Comparison of ENCODE assay signal across 8 cellular contexts in genomic region chr9:33816327-33817252, GRCh38. TPM values are rescaled to one million over a fixed set of nuclear protein-coding genes. Genes with fewer than 3 reads are reported as not detected.
A peak's percentile ranks its signal among the peaks of the same experiment; 100 is the strongest.
DNase-seq lines count a peak whose midpoint lies in the region; ATAC-seq and TF ChIP-seq lines count a peak whose summit lies in the region.

Gene UBE2R2, plus strand, starts transcription at chr9:33817160. Its CDS starts 598 bp downstream, at chr9:33817758.

- no peaks in the 10 kb centered on the region for H3K9me3 Mint-ChIP-seq in activated T-cell treated with anti-CD3 and anti-CD28 coated beads, Interleukin-2, amount 50 U/mL, for 4 hours

- peaks cover 54% of the 10 kb centered on the region for H3K4me1 Mint-ChIP-seq in activated T-cell treated with anti-CD3 and anti-CD28 coated beads, Interleukin-2, amount 50 U/mL, for 4 hours (ENCODE audit: low read depth)

- POLR2A ChIA-PET in Panc1 (lab: Charles Lee), result interaction anchor here (0.6 kb wide), 1 partner anchor 67 kb away, joined by 8 read pairs; no protein-coding TSS in a partner anchor

- peak within 1 kb of the TSS; percentile 87 for H3K4me3 Mint-ChIP-seq in activated T-cell treated with anti-CD3 and anti-CD28 coated beads, Interleukin-2, amount 50 U/mL, for 4 hours

- DNase-seq in DMS53 (lab: John Stamatoyannopoulos, UW) (peak; percentile 94), Panc1 (ENCODE audit: low read depth, low spot score) (peak; percentile 59)
- DNase-seq in activated T-cell treated with anti-CD3 and anti-CD28 coated beads, Interleukin-2, amount 50 U/mL, for 4 hours, result peak; percentile 92
- peak; percentile 85 for DNase-seq in stimulated activated CD8-positive, alpha-beta memory T cell treated with anti-CD3 and anti-CD28 coated beads, Interleukin-7, amount 100 ng/mL, for 24 hours (ENCODE audit: low read depth)

- in situ Hi-C loops in Panc1 (cut with HindIII; ENCODE audit: low pct_unique_long_range_greater_than_20kb, low sequenced_read_pairs), result no loop called here

- no peaks in the 10 kb centered on the region; the same call in 1 of the 2 replicates for H4K20me1 ChIP-seq in KMS-11 (ENCODE audit: insufficient read depth)

- no peak within 1 kb of the TSS for H3K4me3 ChIP-seq in KMS-11 (IDR thresholded peaks at IDR 0.05; ENCODE audit: insufficient read depth, low read depth, low read length)
- peak within 1 kb of the TSS; percentile 71 to 96 for H3K4me3 ChIP-seq in Panc1 (ENCODE audit: low read depth in 2 of 2, low read length in 2 of 2)
- peak within 1 kb of the TSS; percentile 92 to 98 for H3K4me3 ChIP-seq in esophagus (ENCODE audit: low read depth in 1 of 2, low read length in 2 of 2)
- H3K4me3 ChIP-seq in muscle layer of colon (ENCODE audit: low read depth in 1 of 2, low read length in 2 of 2), result peak within 1 kb of the TSS; percentile 86 to 88

- peak within 1 kb of the TSS; percentile 89 for H3K4me2 ChIP-seq in KMS-11

- ATAC-seq in GM21737 (IDR thresholded peaks at IDR 0.05; ENCODE audit: unreplicated experiment) (peak; percentile 56), Panc1 (peak; percentile 85)
- peak; percentile 79 to 80 for ATAC-seq in activated T-cell treated with anti-CD3 and anti-CD28 coated beads, Interleukin-2, amount 50 U/mL, for 4 hours

- peaks cover 56% of the 10 kb centered on the region for H3K4me1 ChIP-seq in KMS-11 (ENCODE audit: low read depth, poor library complexity, severe bottlenecking)
- H3K4me1 ChIP-seq in Panc1 (ENCODE audit: control insufficient read depth, insufficient read depth, low read length), result peaks cover 41% of the 10 kb centered on the region
- no peaks in the 10 kb centered on the region for H3K4me1 ChIP-seq in esophagus (ENCODE audit: control insufficient read depth in 2 of 2, insufficient read depth in 2 of 2, low read length in 1 of 2)
- H3K4me1 ChIP-seq in muscle layer of colon (ENCODE audit: insufficient read depth, low read length), result peaks cover 36% of the 10 kb centered on the region

- H3K79me2 ChIP-seq in KMS-11 (ENCODE audit: insufficient read depth, low read depth), result peaks cover 33% of the 10 kb centered on the region

- BruUV-seq in Panc1 (replicated peaks; lab: Mats Ljungman, UMichigan), result TSS peak; percentile 89

- no peaks in the 10 kb centered on the region for H3K27me3 Mint-ChIP-seq in activated T-cell treated with anti-CD3 and anti-CD28 coated beads, Interleukin-2, amount 50 U/mL, for 4 hours (ENCODE audit: low read depth)

- H3K9ac ChIP-seq in KMS-11 (peak within 1 kb of the TSS; percentile 96), muscle layer of colon (ENCODE audit: low read length) (peak within 1 kb of the TSS; percentile 93)

- H3K27ac ChIP-seq in KMS-11 (peak within 1 kb of the TSS; percentile 90), Panc1 (ENCODE audit: low read length) (peak within 1 kb of the TSS; percentile 98), esophagus (ENCODE audit: low read depth in 2 of 2, low read length in 1 of 2) (peak within 1 kb of the TSS; percentile 97 to 98), muscle layer of colon (ENCODE audit: low read depth, low read length) (peak within 1 kb of the TSS; percentile 97)

- intact Hi-C loops in Panc1 (cut with micrococcal nuclease; ENCODE audit: unreplicated experiment), result loop anchor here (5.0 to 10.0 kb wide), 2 partner anchors 36 to 98 kb away; no protein-coding TSS in a partner anchor

- TF ChIP-seq CTCF in KMS-11 (conservative IDR thresholded peaks at IDR 0.05; ENCODE audit: low read depth, low read length), result no peak
- TF ChIP-seq CTCF in Panc1 (IDR thresholded peaks at IDR 0.05), result no peak

- 3 to 6% methylated on average over 25 to 65 of the region's 66 CpGs for WGBS in esophagus, 2 donors

- H3K36me3 ChIP-seq in KMS-11 (ENCODE audit: insufficient read depth), result no peaks in the 10 kb centered on the region
- H3K36me3 ChIP-seq in Panc1 (ENCODE audit: control insufficient read depth, insufficient read depth, low read length), result 0 out of 2 replicates have a peak, but pooled peaks cover 3% of the 10 kb centered on the region
- H3K36me3 ChIP-seq in esophagus (ENCODE audit: control insufficient read depth in 2 of 2, insufficient read depth in 2 of 2, low read length in 1 of 2), result no peaks in the 10 kb centered on the region
- no peaks in the 10 kb centered on the region for H3K36me3 ChIP-seq in muscle layer of colon (ENCODE audit: insufficient read depth, low read length)

- no peaks in the 10 kb centered on the region for H3K36me3 Mint-ChIP-seq in activated T-cell treated with anti-CD3 and anti-CD28 coated beads, Interleukin-2, amount 50 U/mL, for 4 hours (ENCODE audit: insufficient read depth)

- H2AFZ ChIP-seq in KMS-11 (ENCODE audit: low read depth), result peak within 1 kb of the TSS; percentile 86

- H3K9me3 ChIP-seq in Panc1 (ENCODE audit: control insufficient read depth, insufficient read depth, low read depth, low read length) (no peaks in the 10 kb centered on the region), esophagus (ENCODE audit: control insufficient read depth in 2 of 2, insufficient read depth in 1 of 2, low read depth in 1 of 2, low read length in 1 of 2) (no peaks in the 10 kb centered on the region), muscle layer of colon (ENCODE audit: low read length) (no peaks in the 10 kb centered on the region)

- no peaks in the 10 kb centered on the region for H3K27me3 ChIP-seq in KMS-11 (ENCODE audit: insufficient read depth, low read depth)
- H3K27me3 ChIP-seq in Panc1 (ENCODE audit: control insufficient read depth, insufficient read depth, low read length), result no peaks in the 10 kb centered on the region
- no peaks in the 10 kb centered on the region for H3K27me3 ChIP-seq in esophagus (ENCODE audit: control insufficient read depth in 1 of 2, insufficient read depth in 2 of 2, low read length in 2 of 2)
- H3K27me3 ChIP-seq in muscle layer of colon (ENCODE audit: control insufficient read depth in 1 of 2, insufficient read depth in 2 of 2, low read length in 2 of 2), result no peaks in the 10 kb centered on the region

- CTCF ChIA-PET in Panc1 (lab: Charles Lee), result interaction anchor here (1.2 kb wide), 1 partner anchor 38 kb away, joined by 3 read pairs; no protein-coding TSS in a partner anchor

RNA-seq across cellular contexts. Expression of gene UBE2R2, which starts in this region (rescaled TPM):
- 67.2 TPM for total RNA-seq in Panc1 (2021; ENCODE audit: unreplicated experiment)
- polyA plus RNA-seq in Panc1 (2012; ENCODE audit: insufficient read length), result 47.2 TPM
- total RNA-seq in activated T-cell treated with anti-CD3 and anti-CD28 coated beads, Interleukin-2, amount 50 U/mL, for 4 hours, result 10 to 100 TPM; 25.9 to 31.9 (median 26.6) TPM
- 10 to 100 TPM; 16.5 to 16.6 TPM for polyA plus RNA-seq in esophagus
